Comparison of ENCODE assay signal across 8 cellular contexts in genomic region chr9:35689601-35690446, GRCh38. TPM values are rescaled to one million over a fixed set of nuclear protein-coding genes. Genes with fewer than 3 reads are reported as not detected.
A peak's percentile ranks its signal among the peaks of the same experiment; 100 is the strongest.
DNase-seq lines count a peak whose midpoint lies in the region; ATAC-seq and TF ChIP-seq lines count a peak whose summit lies in the region.

Gene TPM2, minus strand, starts transcription at chr9:35689925. Its CDS starts 108 bp downstream, at chr9:35689817.

- intact Hi-C loops in Panc1 (cut with micrococcal nuclease; ENCODE audit: unreplicated experiment) (loop anchor here (5.0 kb wide), 1 partner anchor 33 kb away; the partner anchor contains the start of genes CCDC107 and RMRP), vagina (cut with DNase I) (loop anchor here (5.0 kb wide), 2 partner anchors 33 to 37 kb away; partner anchors contain the start of genes CCDC107 and RMRP)

- BruUV-seq in Panc1 (replicated peaks; lab: Mats Ljungman, UMichigan), result no TSS peak

- POLR2A ChIA-PET in Panc1 (lab: Charles Lee), result interaction anchor here (0.5 to 0.7 kb wide), 7 partner anchors 23 to 479 kb away, joined by 3 to 7 read pairs (median 4); partner anchors contain the start of gene CCDC107

- H3K4me1 Mint-ChIP-seq in endothelial cell (ENCODE audit: unreplicated experiment), result peaks cover 26% of the 10 kb centered on the region

- H3K9me3 ChIP-seq in Panc1 (ENCODE audit: control insufficient read depth, insufficient read depth, low read depth, low read length) (no peaks in the 10 kb centered on the region), vagina (no peaks in the 10 kb centered on the region)

- H3K27ac Mint-ChIP-seq in endothelial cell (ENCODE audit: unreplicated experiment), result peak within 1 kb of the TSS; percentile 95

- H3K27me3 Mint-ChIP-seq in endothelial cell (ENCODE audit: unreplicated experiment), result peaks cover 14% of the 10 kb centered on the region

- H3K27ac ChIP-seq in Panc1 (ENCODE audit: low read length) (peak within 1 kb of the TSS; percentile 93), vagina (peak within 1 kb of the TSS; percentile 96)

- TF ChIP-seq CTCF in GM06990 (IDR thresholded peaks at IDR 0.05; ENCODE audit: insufficient read depth, low read length, poor library complexity, severe bottlenecking) (no peak), Panc1 (IDR thresholded peaks at IDR 0.05) (no peak), endothelial cell (IDR thresholded peaks at IDR 0.05; ENCODE audit: unreplicated experiment) (no peak), vagina (IDR thresholded peaks at IDR 0.05) (no peak)

- H3K4me3 Mint-ChIP-seq in endothelial cell (ENCODE audit: unreplicated experiment), result peak within 1 kb of the TSS; percentile 93

- in situ Hi-C loops in Panc1 (cut with HindIII; ENCODE audit: low pct_unique_long_range_greater_than_20kb, low sequenced_read_pairs), result no loop called here

- H3K36me3 ChIP-seq in GM06990 (ENCODE audit: control insufficient read depth, insufficient read depth, low read length) (no peaks in the 10 kb centered on the region), Panc1 (ENCODE audit: control insufficient read depth, insufficient read depth, low read length) (peaks cover 10% of the 10 kb centered on the region; the same call in 1 of the 2 replicates), vagina (peaks cover 0 to 6% of the 10 kb centered on the region in 2 donors)

- H3K27me3 ChIP-seq in GM06990 (replicated peaks; ENCODE audit: control insufficient read depth, insufficient read depth, low read length), result no peaks in the 10 kb centered on the region
- H3K27me3 ChIP-seq in Panc1 (ENCODE audit: control insufficient read depth, insufficient read depth, low read length), result no peaks in the 10 kb centered on the region
- H3K27me3 ChIP-seq in vagina, result no peaks in the 10 kb centered on the region

- H3K4me1 ChIP-seq in Panc1 (ENCODE audit: control insufficient read depth, insufficient read depth, low read length) (peaks cover 31% of the 10 kb centered on the region), vagina (peaks cover 32% of the 10 kb centered on the region)

- TF ChIP-seq POLR2A in vagina (IDR thresholded peaks at IDR 0.05), result peak in 1 of 2 donors; percentile 54

- H3K4me3 ChIP-seq in GM06990 (replicated peaks; ENCODE audit: low read depth, low read length) (peak within 1 kb of the TSS; percentile 71), Panc1 (ENCODE audit: low read depth in 2 of 2, low read length in 2 of 2) (peak within 1 kb of the TSS; percentile 71 to 89), vagina (peak within 1 kb of the TSS; percentile 79 to 90)

- no peak for DNase-seq in GM06990 (ENCODE audit: extremely low read depth, insufficient read length)
- DNase-seq in Panc1 (ENCODE audit: low read depth, low spot score), result no peak
- DNase-seq in endothelial cell (ENCODE audit: low spot score), result peak; percentile 76
- DNase-seq in mucosa of gallbladder (ENCODE audit: low spot score), result peak; percentile 72
- DNase-seq in vagina (ENCODE audit: extremely low spot score in 2 of 2), result no peak
- DNase-seq in NCI-H446 (lab: John Stamatoyannopoulos, UW), result no peak
- no peak for DNase-seq in NCI-H1092 treated with DMSO at 0.1 percent for 48 hours (lab: John Stamatoyannopoulos, UW)

- no peaks in the 10 kb centered on the region for H3K9me3 Mint-ChIP-seq in endothelial cell (ENCODE audit: unreplicated experiment)

- H3K36me3 Mint-ChIP-seq in endothelial cell (ENCODE audit: low read depth, unreplicated experiment), result peaks cover 14% of the 10 kb centered on the region

- ATAC-seq in Panc1, result peak; percentile 87
- ATAC-seq in HG02981 (IDR thresholded peaks at IDR 0.05; ENCODE audit: unreplicated experiment), result no peak

- CTCF ChIA-PET in Panc1 (lab: Charles Lee), result interaction anchor here (0.6 to 1.8 kb wide), 6 partner anchors 14 to 41 kb away, joined by 3 to 6 read pairs (median 4); partner anchors contain the start of genes ARHGEF39, CCDC107 and RMRP

RNA-seq across cellular contexts. Expression of gene TPM2, which starts in this region (rescaled TPM):
- 544 TPM for total RNA-seq in Panc1 (2021; ENCODE audit: unreplicated experiment)
- polyA plus RNA-seq in Panc1 (2012; ENCODE audit: insufficient read length), result 991 TPM
- 173 TPM for total RNA-seq in endothelial cell (ENCODE audit: unreplicated experiment)
- 1,716 TPM for total RNA-seq in mucosa of gallbladder
- total RNA-seq in vagina, result 460 TPM

Comparison
In these comparisons a context has a peak if more than half of its experiments do, and no peak if none do; other contexts are left out.
1. DNase-seq: peak in endothelial cell (single experiment) and mucosa of gallbladder (single experiment); none in GM06990 (single experiment), Panc1 (single experiment), vagina (0 of 2), NCI-H446 (0 of 2) and NCI-H1092 treated with DMSO at 0.1 percent for 48 hours (single experiment).
2. Peak in every context shown above with its lines, with median percentiles within 50 percentile points of each other: H3K4me3 ChIP-seq.